In genomic region chr13:20099319-20099718, GRCh38 we compare ENCODE assay signal across 2 cellular contexts.
A peak's percentile ranks its signal among the peaks of the same experiment; 100 is the strongest.
TF ChIP-seq lines count a peak whose summit lies in the region.

No MANE protein-coding gene starts in this region.

TF ChIP-seq in IMR-90, 13 proteins besides CTCF, POLR2A, EP300 and RAD21:
- TF ChIP-seq MXI1 (IDR thresholded peaks at IDR 0.05; ENCODE audit: borderline replicate concordance, low read depth, low read length), result no peak
- TF ChIP-seq BHLHE40 (IDR thresholded peaks at IDR 0.05; ENCODE audit: low read depth, low read length), result no peak
- TF ChIP-seq USF2 (IDR thresholded peaks at IDR 0.05; ENCODE audit: low read depth, low read length), result no peak
- no peak for TF ChIP-seq SMC3 (IDR thresholded peaks at IDR 0.05; ENCODE audit: low read depth, low read length)
- TF ChIP-seq, protein P1, sequence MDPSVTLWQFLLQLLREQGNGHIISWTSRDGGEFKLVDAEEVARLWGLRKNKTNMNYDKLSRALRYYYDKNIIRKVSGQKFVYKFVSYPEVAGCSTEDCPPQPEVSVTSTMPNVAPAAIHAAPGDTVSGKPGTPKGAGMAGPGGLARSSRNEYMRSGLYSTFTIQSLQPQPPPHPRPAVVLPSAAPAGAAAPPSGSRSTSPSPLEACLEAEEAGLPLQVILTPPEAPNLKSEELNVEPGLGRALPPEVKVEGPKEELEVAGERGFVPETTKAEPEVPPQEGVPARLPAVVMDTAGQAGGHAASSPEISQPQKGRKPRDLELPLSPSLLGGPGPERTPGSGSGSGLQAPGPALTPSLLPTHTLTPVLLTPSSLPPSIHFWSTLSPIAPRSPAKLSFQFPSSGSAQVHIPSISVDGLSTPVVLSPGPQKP (IDR thresholded peaks at IDR 0.05; ENCODE audit: borderline replicate concordance, low read depth, low read length), result no peak
- no peak for TF ChIP-seq CEBPB (IDR thresholded peaks at IDR 0.05; ENCODE audit: low read depth, low read length)
- no peak for TF ChIP-seq MAZ (IDR thresholded peaks at IDR 0.05; ENCODE audit: borderline replicate concordance, low read depth, low read length)
- TF ChIP-seq FOS (IDR thresholded peaks at IDR 0.05; ENCODE audit: low read depth, low read length), result no peak
- no peak for TF ChIP-seq MAFK (IDR thresholded peaks at IDR 0.05; ENCODE audit: low read depth, low read length)
- no peak for TF ChIP-seq CHD1 (IDR thresholded peaks at IDR 0.05; ENCODE audit: low read depth, low read length)
- no peak for TF ChIP-seq RFX5 (IDR thresholded peaks at IDR 0.05; ENCODE audit: low read depth, low read length)
- no peak for TF ChIP-seq RCOR1 (IDR thresholded peaks at IDR 0.05; ENCODE audit: insufficient replicate concordance, low read length)
- TF ChIP-seq NFE2L2 (IDR thresholded peaks at IDR 0.05; ENCODE audit: low read depth, low read length), result no peak

TF ChIP-seq in endothelial cell of umbilical vein, 7 proteins besides CTCF, POLR2A, EP300 and RAD21:
- TF ChIP-seq FOS (IDR thresholded peaks at IDR 0.05; ENCODE audit: borderline replicate concordance, insufficient read depth, low read length) (no peak), EZH2 (IDR thresholded peaks at IDR 0.05; ENCODE audit: borderline replicate concordance, low read depth, low read length, severe bottlenecking) (peak; percentile 1), MYC (IDR thresholded peaks at IDR 0.05; ENCODE audit: low read depth, low read length) (no peak)
